In genomic region chr15:81098884-81099601, GRCh38 we compare ENCODE assay signal across 1 cellular context.
TF ChIP-seq lines count a peak whose summit lies in the region.

No MANE protein-coding gene starts in this region.

TF ChIP-seq in IMR-90, 13 proteins besides CTCF, POLR2A, EP300 and RAD21 (continued from another document):
- TF ChIP-seq ELK1 (IDR thresholded peaks at IDR 0.05; ENCODE audit: borderline replicate concordance, low read depth, low read length) (no peak), MAFK (IDR thresholded peaks at IDR 0.05; ENCODE audit: low read depth, low read length) (no peak)
TF ChIP-seq in IMR-90: peak in this region for 0.
